32 cellular contexts compared by ENCODE assay signal in the genomic region with DNA sequence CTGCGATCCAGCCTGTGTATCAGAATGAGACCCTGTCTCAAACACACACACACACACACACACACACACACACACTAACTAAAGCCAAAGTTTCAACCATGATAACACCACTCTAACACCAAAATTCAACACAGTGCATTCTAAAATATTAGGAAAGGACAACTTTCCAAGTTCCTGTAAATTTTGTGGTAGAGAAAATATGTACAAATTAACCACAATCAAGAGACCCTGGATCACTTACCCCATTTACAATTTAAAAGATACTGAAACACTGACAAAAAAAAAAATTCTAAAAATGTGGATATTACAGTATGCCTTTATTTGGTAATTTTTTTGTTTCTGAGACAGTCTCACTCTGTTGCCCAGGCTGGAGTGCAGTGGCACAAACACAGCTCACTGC. TPM values are rescaled to one million over a fixed set of nuclear protein-coding genes. Genes with fewer than 3 reads are reported as not detected.
"Had no signal": no experiment of that assay in that cellular context is flagged by ENCODE, and none has a peak within 500 bp of the region (broad histone marks: within the 10 kb centered on the region; RNA-seq: fewer than 3 reads in every experiment).

No MANE protein-coding gene starts in this region.

- H3K27ac Mint-ChIP-seq: activated CD4-positive, alpha-beta T cell treated with anti-CD3 and anti-CD28 coated beads for 36 hours; activated CD8-positive, alpha-beta memory T cell treated with anti-CD3 and anti-CD28 coated beads, Interleukin-2, amount 10 ng/mL, durations not matched to agents 7 days and 5 days; activated CD8-positive, alpha-beta T cell treated with anti-CD3 and anti-CD28 coated beads, Interleukin-2, amount 10 ng/mL, durations not matched to agents 7 days and 5 days; activated naive CD4-positive, alpha-beta T cell treated with anti-CD3 and anti-CD28 coated beads, Interleukin-2, amount 50 U/mL, for 24 hours; activated naive CD8-positive, alpha-beta T cell treated with anti-CD3 and anti-CD28 coated beads, Interleukin-2, amount 50 U/mL, for 24 hours; activated T-helper 2 cell treated with anti-CD3 and anti-CD28 coated beads, Interferon-gamma antibody, Interleukin-2, Interleukin-4, amounts not matched to agents 10 μg/mL and 5 μg/mL and 100 μg/mL, durations not matched to agents 14 hours and 24 hours and 36 hours; progenitor cell of endocrine pancreas; stimulated activated naive B cell treated with anti-CD40 and anti-IgM and Interleukin-4, amounts not matched to agents 10 μg/mL and 1 μg/mL and 100 μg/mL, for 72 hours; T-helper 2 cell treated with Interferon-gamma antibody and Interleukin-4, amounts not matched to agents 5 μg/mL and 100 μg/mL, for 36 hours had no signal

- H3K4me3 Mint-ChIP-seq: activated CD4-positive, alpha-beta T cell treated with anti-CD3 and anti-CD28 coated beads for 36 hours; activated CD8-positive, alpha-beta memory T cell treated with anti-CD3 and anti-CD28 coated beads, Interleukin-2, amount 10 ng/mL, durations not matched to agents 7 days and 5 days; activated CD8-positive, alpha-beta T cell treated with anti-CD3 and anti-CD28 coated beads, Interleukin-2, amount 10 ng/mL, durations not matched to agents 7 days and 5 days; activated naive CD4-positive, alpha-beta T cell treated with anti-CD3 and anti-CD28 coated beads, Interleukin-2, amount 50 U/mL, for 24 hours; activated naive CD8-positive, alpha-beta T cell treated with anti-CD3 and anti-CD28 coated beads, Interleukin-2, amount 50 U/mL, for 24 hours; immature natural killer cell; naive thymus-derived CD4-positive, alpha-beta T cell; stimulated activated naive B cell treated with anti-CD40 and anti-IgM and Interleukin-4, amounts not matched to agents 10 μg/mL and 1 μg/mL and 100 μg/mL, for 72 hours; T-helper 2 cell treated with Interferon-gamma antibody and Interleukin-4, amounts not matched to agents 5 μg/mL and 100 μg/mL, for 36 hours had no signal

- ATAC-seq: activated CD4-positive, alpha-beta T cell treated with anti-CD3 and anti-CD28 coated beads for 36 hours; activated CD8-positive, alpha-beta memory T cell treated with anti-CD3 and anti-CD28 coated beads, Interleukin-2, amount 10 ng/mL, durations not matched to agents 7 days and 5 days; activated CD8-positive, alpha-beta T cell treated with anti-CD3 and anti-CD28 coated beads, Interleukin-2, amount 10 ng/mL, durations not matched to agents 7 days and 5 days; activated naive CD8-positive, alpha-beta T cell treated with anti-CD3 and anti-CD28 coated beads, Interleukin-2, amount 50 U/mL, for 24 hours; body of pancreas; heart left ventricle; left colon; naive thymus-derived CD4-positive, alpha-beta T cell; stimulated activated naive B cell treated with anti-CD40 and anti-IgM and Interleukin-4, amounts not matched to agents 10 μg/mL and 1 μg/mL and 100 μg/mL, for 72 hours had no signal

- H3K4me2 ChIP-seq: smooth muscle cell had no signal

- DNase-seq: activated CD4-positive, alpha-beta T cell treated with anti-CD3 and anti-CD28 coated beads for 36 hours; activated CD4-positive, CD25-positive, alpha-beta regulatory T cell; activated CD8-positive, alpha-beta memory T cell treated with anti-CD3 and anti-CD28 coated beads, Interleukin-2, amount 10 ng/mL, durations not matched to agents 7 days and 5 days; activated CD8-positive, alpha-beta T cell treated with anti-CD3 and anti-CD28 coated beads, Interleukin-2, amount 10 ng/mL, durations not matched to agents 7 days and 5 days; activated naive CD8-positive, alpha-beta T cell treated with anti-CD3 and anti-CD28 coated beads, Interleukin-2, amount 50 U/mL, for 24 hours; activated T-cell treated with anti-CD3 and anti-CD28 coated beads, Interleukin-2, amount 50 U/mL, for 48 hours; body of pancreas; colonic mucosa; dorsolateral prefrontal cortex; effector memory CD4-positive, alpha-beta T cell; erythroblast; foreskin fibroblast; heart left ventricle; hypothalamus; immature natural killer cell; kidney; left colon; midbrain; naive thymus-derived CD4-positive, alpha-beta T cell; ovary; retina; sigmoid colon; stimulated activated CD4-positive, alpha-beta T cell treated with anti-CD3 and anti-CD28 coated beads, Interleukin-1b, Interleukin-23, amount 100 ng/mL, for 48 hours; stimulated activated CD4-positive, alpha-beta T cell treated with anti-CD3 and anti-CD28 coated beads, Interleukin-4, amount 100 ng/mL, for 4 hours; stimulated activated CD8-positive, alpha-beta memory T cell treated with anti-CD3 and anti-CD28 coated beads, Interleukin-4, amount 100 ng/mL, for 48 hours; stimulated activated naive B cell treated with anti-CD40 and anti-IgM and Interleukin-4, amounts not matched to agents 10 μg/mL and 1 μg/mL and 100 μg/mL, for 72 hours had no signal

- H3K27me3 ChIP-seq: body of pancreas, colonic mucosa, dorsolateral prefrontal cortex, heart left ventricle, ovary, sigmoid colon, tibial nerve had no signal

- H3K27me3 Mint-ChIP-seq: activated CD4-positive, alpha-beta T cell treated with anti-CD3 and anti-CD28 coated beads for 36 hours; activated CD8-positive, alpha-beta memory T cell treated with anti-CD3 and anti-CD28 coated beads, Interleukin-2, amount 10 ng/mL, durations not matched to agents 7 days and 5 days; activated naive CD4-positive, alpha-beta T cell treated with anti-CD3 and anti-CD28 coated beads, Interleukin-2, amount 50 U/mL, for 24 hours; activated naive CD8-positive, alpha-beta T cell treated with anti-CD3 and anti-CD28 coated beads, Interleukin-2, amount 50 U/mL, for 24 hours; naive thymus-derived CD4-positive, alpha-beta T cell; progenitor cell of endocrine pancreas; stimulated activated naive B cell treated with anti-CD40 and anti-IgM and Interleukin-4, amounts not matched to agents 10 μg/mL and 1 μg/mL and 100 μg/mL, for 72 hours had no signal

- H3K9me3 Mint-ChIP-seq: activated naive CD4-positive, alpha-beta T cell treated with anti-CD3 and anti-CD28 coated beads, Interleukin-2, amount 50 U/mL, for 24 hours had no signal

- H3K9me3 ChIP-seq: body of pancreas, colonic mucosa, ovary, sigmoid colon had no signal

- H3K4me1 ChIP-seq: colonic mucosa had no signal

- H3K27ac ChIP-seq: body of pancreas, colonic mucosa, dorsolateral prefrontal cortex, heart left ventricle, ovary, sigmoid colon, tibial nerve had no signal

RNA-seq across cellular contexts. Expression of gene MCHR1, which starts 52.5 kb away (rescaled TPM):
- total RNA-seq: activated CD4-positive, alpha-beta T cell treated with anti-CD3 and anti-CD28 coated beads for 36 hours; activated CD8-positive, alpha-beta memory T cell treated with anti-CD3 and anti-CD28 coated beads, Interleukin-2, amount 10 ng/mL, durations not matched to agents 7 days and 5 days; activated CD8-positive, alpha-beta T cell treated with anti-CD3 and anti-CD28 coated beads, Interleukin-2, amount 10 ng/mL, durations not matched to agents 7 days and 5 days; activated T-helper 2 cell treated with anti-CD3 and anti-CD28 coated beads, Interferon-gamma antibody, Interleukin-2, Interleukin-4, amounts not matched to agents 10 μg/mL and 5 μg/mL and 100 μg/mL, durations not matched to agents 14 hours and 24 hours and 36 hours; body of pancreas; kidney; left colon; naive thymus-derived CD4-positive, alpha-beta T cell had no signal
